17 cellular contexts compared by ENCODE assay signal in the genomic region with DNA sequence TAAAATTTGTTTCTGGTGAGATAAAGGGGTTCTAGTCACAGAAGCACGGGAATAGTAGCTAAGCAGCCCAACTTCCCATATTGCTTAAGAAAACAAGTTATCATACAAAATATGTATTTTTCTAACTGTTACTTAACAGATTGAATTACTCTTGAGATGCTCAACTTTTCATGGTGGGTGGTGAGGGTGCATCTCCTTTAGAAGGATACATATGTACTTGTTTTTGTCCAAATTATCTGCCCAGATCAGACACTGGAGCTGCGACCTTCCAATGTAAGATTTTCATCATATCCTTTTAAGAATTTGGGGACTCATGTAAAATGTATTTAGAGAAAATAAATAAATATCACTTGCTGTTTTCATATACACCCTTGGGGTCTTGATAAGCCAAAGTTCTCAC.
"Had no signal": no experiment of that assay in that cellular context is flagged by ENCODE, and none has a peak within 500 bp of the region (broad histone marks: within the 10 kb centered on the region; RNA-seq: fewer than 3 reads in every experiment).

No MANE protein-coding gene starts in this region.

- DNase-seq: esophagus squamous epithelium; foreskin fibroblast; immature natural killer cell; kidney; left colon; naive thymus-derived CD4-positive, alpha-beta T cell; nephron progenitor cell; posterior cingulate gyrus; spleen; stimulated activated CD4-positive, alpha-beta T cell treated with anti-CD3 and anti-CD28 coated beads, Interleukin-2, amount 100 ng/mL, for 24 hours; stimulated activated CD4-positive, alpha-beta T cell treated with anti-CD3 and anti-CD28 coated beads, Interleukin-4, amount 100 ng/mL, for 4 hours; stimulated activated naive B cell treated with anti-CD40 and anti-IgM and Interleukin-4, amounts not matched to agents 10 μg/mL and 1 μg/mL and 100 μg/mL, for 72 hours; stomach had no signal

- H3K27ac ChIP-seq: esophagus squamous epithelium, gastroesophageal sphincter, neutrophil, spleen, stomach, suprapubic skin had no signal

- ATAC-seq: gastroesophageal sphincter; left colon; naive thymus-derived CD4-positive, alpha-beta T cell; stimulated activated naive B cell treated with anti-CD40 and anti-IgM and Interleukin-4, amounts not matched to agents 10 μg/mL and 1 μg/mL and 100 μg/mL, for 72 hours had no signal

- H3K27me3 ChIP-seq: esophagus squamous epithelium, gastroesophageal sphincter, neutrophil, spleen, stomach, suprapubic skin, tibial nerve had no signal
